8 cellular contexts compared by ENCODE assay signal in the genomic region with DNA sequence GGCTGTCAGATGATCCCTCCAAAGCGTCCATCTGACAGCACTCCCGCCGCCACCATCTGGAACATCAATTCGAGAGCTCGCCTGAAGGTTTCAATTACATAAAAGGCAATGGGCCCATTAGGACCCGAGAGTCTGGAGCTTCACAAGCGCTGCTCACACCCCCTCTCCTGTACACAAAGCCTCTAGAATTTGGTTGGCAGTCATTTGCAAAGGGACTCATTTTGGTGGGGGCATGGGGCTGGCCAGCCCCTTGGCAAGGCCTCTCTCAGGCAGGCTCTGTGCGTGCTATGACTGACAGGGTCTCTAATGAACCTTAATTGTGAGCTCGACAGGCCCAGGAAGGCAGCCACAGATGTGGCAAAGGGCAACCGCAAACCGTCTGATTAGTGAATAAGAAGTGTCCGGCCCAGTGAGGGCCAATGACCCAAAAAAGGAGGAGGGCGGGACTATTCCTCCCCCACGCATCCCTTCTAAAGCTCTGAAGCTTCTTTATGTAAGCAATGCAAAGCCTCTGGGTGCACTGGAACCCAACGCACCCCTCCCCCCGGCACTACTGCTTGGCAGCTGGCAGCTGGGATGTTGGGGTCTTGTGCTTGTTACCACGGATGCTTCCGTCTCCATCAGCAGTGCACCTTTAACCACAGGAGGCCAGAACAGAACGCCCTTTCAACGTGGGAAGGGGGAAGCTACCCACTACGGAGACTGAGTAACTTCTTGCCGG.
DNase-seq lines count a peak whose midpoint lies in the region; ATAC-seq and TF ChIP-seq lines count a peak whose summit lies in the region.

No MANE protein-coding gene starts in this region.

- H3K27ac ChIP-seq in DND-41 (ENCODE audit: low read length): no peak overlapping the region
- peak overlapping the region; percentile 79 for H3K27ac ChIP-seq in rectal smooth muscle tissue (ENCODE audit: low read depth, low read length)

- peaks cover 33% of the 10 kb centered on the region for H3K36me3 Mint-ChIP-seq in effector memory CD8-positive, alpha-beta T cell (ENCODE audit: insufficient read depth)

- H3K9me3 ChIP-seq in DND-41 (ENCODE audit: insufficient read depth, low read length, severe bottlenecking): no peaks in the 10 kb centered on the region

- peak overlapping the region in 1 of 2 donors; percentile 27 for H3K4me3 Mint-ChIP-seq in effector memory CD8-positive, alpha-beta T cell

- H3K4me1 ChIP-seq in DND-41 (ENCODE audit: insufficient read depth, low read length) (no peaks in the 10 kb centered on the region; the same call in 1 of the 2 replicates), rectal smooth muscle tissue (ENCODE audit: control insufficient read depth, insufficient read depth, low read length) (peaks cover 52% of the 10 kb centered on the region)

- H3K36me3 ChIP-seq in DND-41 (ENCODE audit: insufficient read depth, low read length): peaks cover 17% of the 10 kb centered on the region; the same call in 1 of the 2 replicates
- H3K36me3 ChIP-seq in rectal smooth muscle tissue (ENCODE audit: control insufficient read depth, insufficient read depth, low read length): no peaks in the 10 kb centered on the region

- peaks cover 92% of the 10 kb centered on the region for H3K79me2 ChIP-seq in DND-41 (ENCODE audit: insufficient read depth, low read length)

- TF ChIP-seq CTCF in DND-41 (IDR thresholded peaks at IDR 0.05; ENCODE audit: borderline replicate concordance, extremely low read depth, low read length, poor library complexity, severe bottlenecking): no peak

- peaks cover 86% of the 10 kb centered on the region for H4K20me1 ChIP-seq in DND-41 (ENCODE audit: insufficient read depth, low read length)

- DNase-seq in DND-41: peak; percentile 76
- DNase-seq in NCI-H446 treated with DMSO at 0.1 percent for 48 hours (lab: John Stamatoyannopoulos, UW): peak; percentile 99
- no peak for DNase-seq in effector memory CD8-positive, alpha-beta T cell
- no peak for DNase-seq in NOMO-1 (lab: John Stamatoyannopoulos, UW; ENCODE audit: unreplicated experiment in 2 of 2)

- H3K27me3 Mint-ChIP-seq in effector memory CD8-positive, alpha-beta T cell: no peaks in the 10 kb centered on the region

- peaks cover 63 to 79% of the 10 kb centered on the region in 2 donors for H3K4me1 Mint-ChIP-seq in effector memory CD8-positive, alpha-beta T cell (ENCODE audit: low read depth in 2 of 2)

- no peak overlapping the region for H2AFZ ChIP-seq in DND-41 (ENCODE audit: low read depth, low read length)

- ATAC-seq in DND-41 (ENCODE audit: insufficient read depth, low read depth) (peak; percentile 92), HG03354 (IDR thresholded peaks at IDR 0.05; ENCODE audit: poor library complexity, severe bottlenecking, unreplicated experiment) (no peak), HG02852 (IDR thresholded peaks at IDR 0.05; ENCODE audit: unreplicated experiment) (no peak), esophagus mucosa (no peak)
- ATAC-seq in effector memory CD8-positive, alpha-beta T cell (replicated peaks): no peak

- no peaks in the 10 kb centered on the region for H3K9me3 Mint-ChIP-seq in effector memory CD8-positive, alpha-beta T cell

- no peak overlapping the region for H3K4me2 ChIP-seq in DND-41 (ENCODE audit: insufficient read depth, low read length)

- H3K27ac Mint-ChIP-seq in effector memory CD8-positive, alpha-beta T cell: peak overlapping the region; percentile 86 to 89

- H3K4me3 ChIP-seq in DND-41 (ENCODE audit: low read depth in 1 of 2, low read length in 2 of 2) (no peak overlapping the region), rectal smooth muscle tissue (ENCODE audit: low read length) (no peak overlapping the region)

- no peaks in the 10 kb centered on the region for H3K27me3 ChIP-seq in DND-41 (ENCODE audit: insufficient read depth, low read length, poor library complexity)
- H3K27me3 ChIP-seq in rectal smooth muscle tissue (ENCODE audit: control insufficient read depth, insufficient read depth, low read length): no peaks in the 10 kb centered on the region

- H3K9ac ChIP-seq in DND-41 (ENCODE audit: low read depth, low read length): no peak overlapping the region
- no peak overlapping the region for H3K9ac ChIP-seq in rectal smooth muscle tissue (ENCODE audit: low read length)

Comparison
In these comparisons a context has a peak if more than half of its experiments do, and no peak if none do; other contexts are left out.
1. DNase-seq: peak in DND-41 (single experiment) and NCI-H446 treated with DMSO at 0.1 percent for 48 hours (single experiment); none in effector memory CD8-positive, alpha-beta T cell (0 of 3) and NOMO-1 (0 of 2).